In the genomic region with DNA sequence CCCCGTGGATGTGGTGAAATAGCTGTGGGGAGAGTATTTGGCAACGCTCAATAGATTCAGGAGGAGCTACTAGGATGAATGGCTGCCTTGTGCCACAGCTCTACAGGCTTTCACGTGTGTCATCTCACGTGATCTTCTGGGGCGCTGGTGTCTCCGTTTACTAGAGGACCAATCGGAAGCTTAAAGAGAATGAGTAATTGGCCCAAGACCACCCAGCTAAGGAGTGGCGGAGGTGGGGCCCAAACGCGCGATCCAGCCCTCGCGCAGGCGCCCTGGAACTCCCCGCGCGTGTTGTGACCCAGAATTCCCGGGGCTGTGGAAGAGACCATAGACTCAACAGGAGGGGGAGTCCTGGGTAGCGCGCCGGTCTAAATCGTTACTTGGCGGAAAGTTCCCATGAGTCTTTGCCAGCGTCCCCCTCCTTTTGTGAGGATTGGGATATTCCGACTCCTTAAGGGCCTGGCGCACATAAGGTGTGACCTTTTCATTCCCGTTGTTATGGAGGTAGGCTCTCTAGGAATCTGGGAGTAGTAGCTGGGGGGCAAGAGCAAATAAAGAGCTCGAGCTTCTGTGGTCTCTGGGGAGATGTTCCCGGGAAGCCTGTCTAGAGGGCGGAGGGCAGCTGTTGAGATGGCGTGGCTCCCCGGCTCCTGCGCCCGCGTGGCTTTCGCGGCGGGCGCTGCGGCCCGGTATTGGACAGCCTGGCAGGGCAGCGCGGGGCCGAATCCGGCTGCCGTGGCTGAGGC, we compare ENCODE assay signal across 8 cellular contexts. TPM values are rescaled to one million over a fixed set of nuclear protein-coding genes. Genes with fewer than 3 reads are reported as not detected.
DNase-seq lines count a peak whose midpoint lies in the region; ATAC-seq, FAIRE-seq and TF ChIP-seq lines count a peak whose summit lies in the region.

No MANE protein-coding gene starts in this region.

- peaks cover 49% of the 10 kb centered on the region for H3K36me3 Mint-ChIP-seq in activated CD4-positive, alpha-beta T cell treated with anti-CD3 and anti-CD28 coated beads for 36 hours (ENCODE audit: low read depth)

- peak; percentile 91 for DNase-seq in BE2C
- DNase-seq in GM19239 (ENCODE audit: insufficient read length, low spot score) = peak; percentile 96
- DNase-seq in NCI-H510A treated with DMSO at 0.1 percent for 48 hours (lab: John Stamatoyannopoulos, UW) = peak; percentile 99
- peak; percentile 97 for DNase-seq in activated CD4-positive, alpha-beta T cell treated with anti-CD3 and anti-CD28 coated beads for 36 hours
- DNase-seq in kidney glomerular epithelial cell (lab: John Stamatoyannopoulos, UW) = peak; percentile 99
- DNase-seq in stimulated activated CD4-positive, alpha-beta T cell treated with anti-CD3 and anti-CD28 coated beads, Interleukin-15, amount 100 ng/mL, for 48 hours (ENCODE audit: low read depth in 2 of 2) = peak; percentile 94 to 95

- no peaks in the 10 kb centered on the region for H3K9me3 Mint-ChIP-seq in activated CD4-positive, alpha-beta T cell treated with anti-CD3 and anti-CD28 coated beads for 36 hours (ENCODE audit: low read depth)

- no peaks in the 10 kb centered on the region for H3K27me3 ChIP-seq in BE2C

- peak; percentile 76 for ATAC-seq in HG03442 (IDR thresholded peaks at IDR 0.05; ENCODE audit: unreplicated experiment)
- ATAC-seq in activated CD4-positive, alpha-beta T cell treated with anti-CD3 and anti-CD28 coated beads for 36 hours = peak; percentile 91

- intact Hi-C loops in activated CD4-positive, alpha-beta T cell treated with anti-CD3 and anti-CD28 coated beads for 36 hours (cut with DNase I, micrococcal nuclease) = loop anchor here (1.0 to 5.0 kb wide), 13 partner anchors 22 to 842 kb away; a partner anchor contains a TSS

- no peak for TF ChIP-seq CTCF in BE2C (IDR thresholded peaks at IDR 0.05; ENCODE audit: low read depth, low read length)

- peaks cover 40% of the 10 kb centered on the region for H3K4me1 Mint-ChIP-seq in activated CD4-positive, alpha-beta T cell treated with anti-CD3 and anti-CD28 coated beads for 36 hours

- no peaks in the 10 kb centered on the region for H3K9me3 ChIP-seq in BE2C

- no peaks in the 10 kb centered on the region; the same call in none of the 2 replicates for H3K4me1 ChIP-seq in BE2C

- H3K4me3 Mint-ChIP-seq in activated CD4-positive, alpha-beta T cell treated with anti-CD3 and anti-CD28 coated beads for 36 hours = peak overlapping the region; percentile 99

- peak; percentile 98 for FAIRE-seq in GM19239 (lab: Jason Lieb, UNC)

- peak overlapping the region; percentile 98 for H3K27ac ChIP-seq in cingulate gyrus (ENCODE audit: low read depth, low read length)

- H3K27me3 Mint-ChIP-seq in activated CD4-positive, alpha-beta T cell treated with anti-CD3 and anti-CD28 coated beads for 36 hours = no peaks in the 10 kb centered on the region

- peak overlapping the region; percentile 97 for H3K4me3 ChIP-seq in BE2C (ENCODE audit: low read depth, low read length)

- CTCF ChIA-PET in activated CD4-positive, alpha-beta T cell treated with anti-CD3 and anti-CD28 coated beads for 36 hours (lab: Charles Lee) = interaction anchor here (0.5 to 1.8 kb wide), 16 partner anchors 11 to 146 kb away, joined by 3 to 13 read pairs (median 4); a partner anchor contains a TSS

- H3K27ac Mint-ChIP-seq in activated CD4-positive, alpha-beta T cell treated with anti-CD3 and anti-CD28 coated beads for 36 hours = peak overlapping the region; percentile 99

- H3K36me3 ChIP-seq in BE2C = peaks cover 47% of the 10 kb centered on the region

- POLR2A ChIA-PET in activated CD4-positive, alpha-beta T cell treated with anti-CD3 and anti-CD28 coated beads for 36 hours (lab: Charles Lee) = interaction anchor here (0.6 to 3.1 kb wide), 17 partner anchors 9 to 152 kb away, joined by 3 to 29 read pairs (median 6); a partner anchor contains a TSS

RNA-seq across cellular contexts. Expression of a gene that starts 23.4 kb away (rescaled TPM):
- polyA plus RNA-seq in BE2C (2012; ENCODE audit: insufficient read depth, insufficient read length, low read depth) = 3.6 TPM
- total RNA-seq in activated CD4-positive, alpha-beta T cell treated with anti-CD3 and anti-CD28 coated beads for 36 hours = 10 to 100 TPM; 24.3 to 35.6 TPM

RNA-seq across cellular contexts. Expression of a gene that starts 53.3 kb away (rescaled TPM):
- polyA plus RNA-seq in BE2C (2012; ENCODE audit: insufficient read depth, insufficient read length, low read depth) = 1.6 TPM
- total RNA-seq in activated CD4-positive, alpha-beta T cell treated with anti-CD3 and anti-CD28 coated beads for 36 hours = 1 to 10 TPM; 1.1 to 1.2 TPM

RNA-seq across cellular contexts. Expression of a gene that starts 57.8 kb away (rescaled TPM):
- 1,644 TPM for polyA plus RNA-seq in BE2C (2012; ENCODE audit: insufficient read depth, insufficient read length, low read depth)
- 1,000 to 10,000 TPM; 1,578 to 1,806 TPM for total RNA-seq in activated CD4-positive, alpha-beta T cell treated with anti-CD3 and anti-CD28 coated beads for 36 hours

Comparison
In these comparisons a context has a peak if more than half of its experiments do, and no peak if none do; other contexts are left out.
1. Peak in every context shown above with its lines: DNase-seq, ATAC-seq, H3K4me3 ChIP-seq and H3K27ac ChIP-seq.